ENCODE assay signal across 19 cellular contexts in the genomic region with DNA sequence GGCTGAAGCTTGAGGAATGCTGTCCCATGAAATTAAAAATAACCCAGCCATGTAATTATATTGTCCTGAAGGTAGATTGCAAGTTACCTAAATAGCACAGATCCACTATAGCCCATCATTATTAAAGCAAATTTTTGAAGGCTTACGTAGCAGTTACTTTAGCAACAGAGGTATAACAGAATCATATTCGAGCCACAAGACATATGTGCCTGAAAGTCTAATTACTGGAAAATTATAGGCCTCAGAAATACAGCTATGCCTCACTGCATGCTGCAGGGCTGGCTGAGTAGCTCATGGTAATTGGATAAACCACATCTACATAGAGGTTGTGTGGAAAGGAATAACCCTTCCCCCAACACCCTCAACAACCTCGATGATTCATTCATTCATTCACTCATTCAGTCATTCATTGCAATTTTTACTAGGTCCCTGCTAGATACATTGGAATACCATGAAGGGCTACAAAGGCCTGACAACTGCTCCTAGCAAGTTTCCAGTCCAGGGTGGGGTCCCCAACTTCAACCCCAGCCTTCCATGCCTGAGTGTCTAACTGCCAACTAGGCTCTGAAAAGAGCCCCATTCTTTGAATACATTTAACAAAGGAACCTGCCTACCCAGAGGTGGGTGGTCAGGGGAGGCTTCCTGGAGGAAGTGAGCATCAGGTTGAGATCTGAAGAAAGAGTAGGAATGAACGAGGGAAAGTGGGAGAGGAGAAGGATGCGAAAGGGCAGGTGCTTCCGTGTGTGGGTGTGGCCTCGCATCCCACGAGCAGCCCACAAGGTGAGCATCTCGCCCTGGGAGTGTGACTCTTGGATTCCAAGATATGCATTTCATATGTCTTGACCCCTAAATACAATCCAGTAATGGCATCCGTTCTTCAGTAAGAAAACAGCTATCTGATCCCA. TPM values are rescaled to one million over a fixed set of nuclear protein-coding genes. Genes with fewer than 3 reads are reported as not detected.
"Had no signal": no experiment of that assay in that cellular context is flagged by ENCODE, and none has a peak within 500 bp of the region (broad histone marks: within the 10 kb centered on the region; RNA-seq: fewer than 3 reads in every experiment).

No MANE protein-coding gene starts in this region.

- H3K27me3 ChIP-seq: breast epithelium, right lobe of liver, tibial nerve had no signal

- DNase-seq: activated B cell treated with CpG ODN at 0.5 μM for 24 hours; activated CD4-positive, alpha-beta T cell treated with anti-CD3 and anti-CD28 coated beads for 36 hours; activated CD4-positive, alpha-beta T cell treated with anti-CD3 and anti-CD28 coated beads, Interleukin-2, amount 50 U/mL, for 4 hours; activated CD8-positive, alpha-beta memory T cell treated with anti-CD3 and anti-CD28 coated beads for 24 hours; activated CD8-positive, alpha-beta memory T cell treated with anti-CD3 and anti-CD28 coated beads, Interleukin-2, amount 50 U/mL, for 4 hours; activated naive CD4-positive, alpha-beta T cell; activated T-cell treated with anti-CD3 and anti-CD28 coated beads, Interleukin-2, amount 50 U/mL, for 24 hours; heart left ventricle; occipital lobe; posterior cingulate gyrus; right lobe of liver; stimulated activated CD4-positive, alpha-beta T cell treated with anti-CD3 and anti-CD28 coated beads, Interleukin-1b, Interleukin-23, amount 100 ng/mL, for 48 hours; stimulated activated naive CD8-positive, alpha-beta T cell treated with anti-CD3 and anti-CD28 coated beads, Interleukin-15, amount 100 ng/mL, for 72 hours had no signal

- H3K9me3 ChIP-seq: breast epithelium, gastroesophageal sphincter, heart left ventricle, right lobe of liver, suprapubic skin, tibial nerve had no signal

- H3K36me3 ChIP-seq: breast epithelium, gastroesophageal sphincter, heart left ventricle, right lobe of liver, suprapubic skin, tibial nerve had no signal

- H3K27ac ChIP-seq: breast epithelium, gastroesophageal sphincter, heart left ventricle, right lobe of liver, skin epidermis, suprapubic skin, tibial nerve had no signal

- H3K4me3 ChIP-seq: breast epithelium, gastroesophageal sphincter, heart left ventricle, right lobe of liver, skin epidermis, suprapubic skin, tibial nerve had no signal

RNA-seq across cellular contexts. Expression of gene CMKLR1, which starts 18.0 kb away (rescaled TPM):
- total RNA-seq: activated CD4-positive, alpha-beta T cell treated with anti-CD3 and anti-CD28 coated beads for 36 hours; activated T-helper 2 cell treated with anti-CD3 and anti-CD28 coated beads, Interferon-gamma antibody, Interleukin-2, Interleukin-4, amounts not matched to agents 10 μg/mL and 5 μg/mL and 100 μg/mL, durations not matched to agents 14 hours and 24 hours and 36 hours had no signal
